ENCODE assay signal across 8 cellular contexts in genomic region chr14:100241279-100241678, GRCh38. TPM values are rescaled to one million over a fixed set of nuclear protein-coding genes. Genes with fewer than 3 reads are reported as not detected.
A peak's percentile ranks its signal among the peaks of the same experiment; 100 is the strongest.
DNase-seq lines count a peak whose midpoint lies in the region; ATAC-seq, FAIRE-seq and TF ChIP-seq lines count a peak whose summit lies in the region.

No MANE protein-coding gene starts in this region.

- TF ChIP-seq RAD21 in liver (IDR thresholded peaks at IDR 0.05): no peak

- no peak for ATAC-seq in activated T-cell treated with anti-CD3 and anti-CD28 coated beads, Interleukin-2, amount 50 U/mL, for 72 hours (replicated peaks in 1 of 2)
- ATAC-seq in HG03196 (IDR thresholded peaks at IDR 0.05; ENCODE audit: unreplicated experiment): no peak

- H3K27ac ChIP-seq in angular gyrus (ENCODE audit: low read depth, low read length) (peak overlapping the region; percentile 91), liver (ENCODE audit: low read depth in 1 of 2, low read length in 2 of 2) (peak overlapping the region; percentile 79 to 92), tibial nerve (peak overlapping the region; percentile 95 to 100 (median 96))

- H3K4me1 ChIP-seq in liver (ENCODE audit: control insufficient read depth in 4 of 4, insufficient read depth in 4 of 4, low read length in 3 of 4): peaks cover 11 to 44% (median 42%) of the 10 kb centered on the region in 4 donors
- H3K4me1 ChIP-seq in tibial nerve: peaks cover 0 to 67% (median 41%) of the 10 kb centered on the region in 4 donors

- H3K9me3 ChIP-seq in liver (ENCODE audit: control insufficient read depth in 4 of 4, low read length in 3 of 4) (no peaks in the 10 kb centered on the region), tibial nerve (no peaks in the 10 kb centered on the region)

- TF ChIP-seq CTCF in liver (IDR thresholded peaks at IDR 0.05; ENCODE audit: low read depth, low read length, missing input control): no peak
- TF ChIP-seq CTCF in tibial nerve (IDR thresholded peaks at IDR 0.05): no peak

- H3K4me1 Mint-ChIP-seq in activated T-cell treated with anti-CD3 and anti-CD28 coated beads, Interleukin-2, amount 50 U/mL, for 72 hours (ENCODE audit: low read depth): peaks cover 58% of the 10 kb centered on the region

- DNase-seq in activated T-cell treated with anti-CD3 and anti-CD28 coated beads, Interleukin-2, amount 50 U/mL, for 72 hours: no peak
- no peak for DNase-seq in activated T-cell treated with anti-CD3 and anti-CD28 coated beads, Interleukin-2, amount 50 U/mL, for 48 hours
- DNase-seq in tibial nerve (ENCODE audit: low spot score in 2 of 2): no peak
- no peak for DNase-seq in EL
- no peak for DNase-seq in GM12892 (ENCODE audit: insufficient read length)

- H3K9me3 Mint-ChIP-seq in activated T-cell treated with anti-CD3 and anti-CD28 coated beads, Interleukin-2, amount 50 U/mL, for 72 hours: no peaks in the 10 kb centered on the region

- H3K4me3 ChIP-seq in liver (ENCODE audit: low read depth in 1 of 3, low read length in 3 of 3) (peak overlapping the region; percentile 39 to 98 (median 63)), tibial nerve (peak overlapping the region in 3 of 4 donors; percentile 69 to 100 (median 86))

- TF ChIP-seq POLR2A in tibial nerve (IDR thresholded peaks at IDR 0.05) (no peak), GM12892 (IDR thresholded peaks at IDR 0.05; ENCODE audit: low read depth, low read length) (no peak)

- H3K27me3 ChIP-seq in liver (ENCODE audit: control insufficient read depth in 4 of 4, insufficient read depth in 4 of 4, low read length in 3 of 4): no peaks in the 10 kb centered on the region
- H3K27me3 ChIP-seq in tibial nerve: no peaks in the 10 kb centered on the region

- H3K9ac ChIP-seq in liver (ENCODE audit: low read depth in 1 of 2, low read length in 2 of 2): peak overlapping the region; percentile 84 to 95

- peak overlapping the region; percentile 92 to 99 for H3K4me3 Mint-ChIP-seq in activated T-cell treated with anti-CD3 and anti-CD28 coated beads, Interleukin-2, amount 50 U/mL, for 72 hours

- 28% methylated on average over 3 of the region's 3 CpGs for WGBS in liver
- whole genome bisulfite sequencing in tibial nerve, 2 donors: 30 to 35% methylated on average over 3 of the region's 3 CpGs

- no peaks in the 10 kb centered on the region for H3K27me3 Mint-ChIP-seq in activated T-cell treated with anti-CD3 and anti-CD28 coated beads, Interleukin-2, amount 50 U/mL, for 72 hours (ENCODE audit: low read depth)

- peaks cover 18 to 23% of the 10 kb centered on the region in 2 donors for H3K36me3 Mint-ChIP-seq in activated T-cell treated with anti-CD3 and anti-CD28 coated beads, Interleukin-2, amount 50 U/mL, for 72 hours (ENCODE audit: insufficient read depth in 2 of 2)

- TF ChIP-seq EP300 in tibial nerve (IDR thresholded peaks at IDR 0.05): no peak

- peaks cover 0 to 1% (median 0%) of the 10 kb centered on the region in 4 donors for H3K36me3 ChIP-seq in liver (ENCODE audit: control insufficient read depth in 4 of 4, insufficient read depth in 3 of 4, low read depth in 1 of 4, low read length in 3 of 4)
- no peaks in the 10 kb centered on the region for H3K36me3 ChIP-seq in tibial nerve

- peak overlapping the region; percentile 99 for H3K27ac Mint-ChIP-seq in activated T-cell treated with anti-CD3 and anti-CD28 coated beads, Interleukin-2, amount 50 U/mL, for 72 hours

- FAIRE-seq in GM12892 (lab: Jason Lieb, UNC): no peak

TF ChIP-seq in liver, 16 proteins besides CTCF, POLR2A, EP300 and RAD21:
- TF ChIP-seq HNF4A (conservative IDR thresholded peaks at IDR 0.05) (no peak), FOXA1 (IDR thresholded peaks at IDR 0.05) (no peak), RXRA (IDR thresholded peaks at IDR 0.05) (no peak), TAF1 (conservative IDR thresholded peaks at IDR 0.05) (no peak), YY1 (IDR thresholded peaks at IDR 0.05) (no peak), EGR1 (IDR thresholded peaks at IDR 0.05; ENCODE audit: low read depth in 2 of 2) (no peak), REST (IDR thresholded peaks at IDR 0.05) (no peak), GABPA (IDR thresholded peaks at IDR 0.05 in 1 of 2, conservative IDR thresholded peaks at IDR 0.05 in 1 of 2) (no peak), FOXA2 (IDR thresholded peaks at IDR 0.05) (no peak), SP1 (IDR thresholded peaks at IDR 0.05) (no peak), JUND (IDR thresholded peaks at IDR 0.05) (no peak)
- TF ChIP-seq, protein P1, sequence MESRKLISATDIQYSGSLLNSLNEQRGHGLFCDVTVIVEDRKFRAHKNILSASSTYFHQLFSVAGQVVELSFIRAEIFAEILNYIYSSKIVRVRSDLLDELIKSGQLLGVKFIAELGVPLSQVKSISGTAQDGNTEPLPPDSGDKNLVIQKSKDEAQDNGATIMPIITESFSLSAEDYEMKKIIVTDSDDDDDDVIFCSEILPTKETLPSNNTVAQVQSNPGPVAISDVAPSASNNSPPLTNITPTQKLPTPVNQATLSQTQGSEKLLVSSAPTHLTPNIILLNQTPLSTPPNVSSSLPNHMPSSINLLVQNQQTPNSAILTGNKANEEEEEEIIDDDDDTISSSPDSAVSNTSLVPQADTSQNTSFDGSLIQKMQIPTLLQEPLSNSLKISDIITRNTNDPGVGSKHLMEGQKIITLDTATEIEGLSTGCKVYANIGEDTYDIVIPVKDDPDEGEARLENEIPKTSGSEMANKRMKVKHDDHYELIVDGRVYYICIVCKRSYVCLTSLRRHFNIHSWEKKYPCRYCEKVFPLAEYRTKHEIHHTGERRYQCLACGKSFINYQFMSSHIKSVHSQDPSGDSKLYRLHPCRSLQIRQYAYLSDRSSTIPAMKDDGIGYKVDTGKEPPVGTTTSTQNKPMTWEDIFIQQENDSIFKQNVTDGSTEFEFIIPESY (IDR thresholded peaks at IDR 0.05): no peak

RNA-seq across cellular contexts. Expression of gene YY1, which starts 2.3 kb away (rescaled TPM):
- total RNA-seq in activated T-cell treated with anti-CD3 and anti-CD28 coated beads, Interleukin-2, amount 50 U/mL, for 72 hours: 10 to 100 TPM; 93.0 to 99.8 TPM
- total RNA-seq in liver (10 to 100 TPM; 30.0 to 37.4 TPM), tibial nerve (10 to 100 TPM; 55.9 to 60.3 (median 58.7) TPM)
- 10 to 100 TPM; 15.8 to 27.5 TPM for polyA plus RNA-seq in liver
- polyA plus RNA-seq in GM12892 (2012; ENCODE audit: missing spikeins): 56.6 TPM
